Comparison of ENCODE assay signal across 12 cellular contexts in the genomic region with DNA sequence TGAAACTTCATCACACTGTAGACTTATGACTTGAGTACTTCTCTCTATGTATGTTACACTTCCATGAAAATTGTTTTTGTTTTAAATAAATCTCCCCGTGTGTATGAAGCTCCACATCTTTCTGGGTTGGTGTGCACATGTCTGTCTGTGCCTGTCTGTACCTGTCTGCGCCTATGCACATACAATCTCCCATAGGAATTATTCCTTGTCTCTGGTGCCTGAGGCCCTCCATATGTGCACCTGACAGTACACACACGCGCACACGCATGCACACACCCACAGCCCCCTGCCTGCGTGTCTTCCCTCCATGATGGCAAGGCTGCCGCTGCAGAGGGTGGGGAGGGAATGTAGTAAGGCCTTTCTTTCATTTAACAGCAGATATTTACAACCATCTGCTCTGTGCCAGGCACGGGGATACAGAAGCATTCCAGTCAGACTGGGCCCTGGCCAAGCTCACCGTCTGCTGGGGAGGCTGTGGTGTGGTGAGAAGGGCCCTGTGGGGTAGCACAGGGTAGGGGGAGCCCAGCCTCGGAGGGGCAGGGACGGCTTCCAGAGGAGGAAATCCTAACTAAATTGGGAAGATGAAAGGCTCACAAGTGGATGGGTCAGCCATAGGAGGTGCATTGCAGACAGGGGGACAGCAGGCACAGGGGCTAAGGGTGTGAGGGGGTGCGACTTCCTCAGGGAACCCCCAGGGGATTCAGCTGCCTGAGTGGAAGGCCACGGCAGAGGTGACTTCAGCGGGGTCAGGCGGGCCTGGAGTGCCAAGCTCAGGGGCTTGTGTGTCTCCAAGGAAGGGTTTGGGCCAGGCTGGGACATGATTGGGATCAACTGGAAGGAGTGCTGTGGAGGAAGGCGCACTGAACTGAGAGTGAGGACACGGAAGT. TPM values are rescaled to one million over a fixed set of nuclear protein-coding genes. Genes with fewer than 3 reads are reported as not detected.
DNase-seq lines count a peak whose midpoint lies in the region; ATAC-seq, FAIRE-seq and TF ChIP-seq lines count a peak whose summit lies in the region.
"Had no signal": no experiment of that assay in that cellular context is flagged by ENCODE, and none has a peak within 500 bp of the region (broad histone marks: within the 10 kb centered on the region; RNA-seq: fewer than 3 reads in every experiment).

No MANE protein-coding gene starts in this region.

- FAIRE-seq in H1 (lab: Jason Lieb, UNC) (no peak), HTR-8/SVneo (lab: Jason Lieb, UNC) (no peak)

- H3K18ac ChIP-seq in H1 (ENCODE audit: extremely low read depth, low read length) = peak overlapping the region; percentile 78

- H4K20me1 ChIP-seq in BLaER1 treated with 17β-estradiol and CSF1 and Interleukin-3, amounts not matched to agents 10 nM and 100 nM = no peaks in the 10 kb centered on the region
- peaks cover 0 to 1% of the 10 kb centered on the region in 2 experiments for H4K20me1 ChIP-seq in H1 (replicated peaks in 1 of 2; ENCODE audit: control insufficient read depth in 1 of 2, insufficient read depth in 2 of 2, low read length in 2 of 2)
- no peaks in the 10 kb centered on the region for H4K20me1 ChIP-seq in osteoblast (ENCODE audit: insufficient read depth, low read length)

- CTCF ChIA-PET in H1 (lab: Charles Lee; ENCODE audit: partially characterized antibody) = interaction anchor here (0.6 to 36.8 kb wide), 94 partner anchors 10 to 738 kb away, joined by 3 to 1250 read pairs (median 4); a partner anchor contains a TSS

- no peaks in the 10 kb centered on the region for H3K27me3 ChIP-seq in BLaER1 treated with 17β-estradiol and CSF1 and Interleukin-3, amounts not matched to agents 10 nM and 100 nM
- H3K27me3 ChIP-seq in H1 (replicated peaks in 1 of 4; ENCODE audit: control insufficient read depth in 3 of 4, extremely low read depth in 1 of 4, insufficient read depth in 3 of 4, low read length in 3 of 4) = peaks cover 0 to 13% (median 10%) of the 10 kb centered on the region in 4 experiments; a peak in 5 of 7 replicates
- no peaks in the 10 kb centered on the region for H3K27me3 ChIP-seq in osteoblast (ENCODE audit: insufficient read depth, low read length)

- H2BK12ac ChIP-seq in H1 (ENCODE audit: low read depth, low read length) = peak overlapping the region; percentile 80; the same call in 1 of the 2 replicates

- H3K4me1 ChIP-seq in BLaER1 treated with 17β-estradiol and CSF1 and Interleukin-3, amounts not matched to agents 10 nM and 100 nM = peaks cover 18 to 59% (median 46%) of the 10 kb centered on the region in 10 experiments
- H3K4me1 ChIP-seq in H1 (replicated peaks in 1 of 4; ENCODE audit: control insufficient read depth in 3 of 4, insufficient read depth in 4 of 4, low read length in 3 of 4) (peaks cover 0 to 8% (median 4%) of the 10 kb centered on the region in 4 experiments; a peak in 4 of 7 replicates), osteoblast (ENCODE audit: insufficient read depth, low read length) (peaks cover 10% of the 10 kb centered on the region)

- TF ChIP-seq RAD21 in H1 (IDR thresholded peaks at IDR 0.05 in 1 of 2, conservative IDR thresholded peaks at IDR 0.05 in 1 of 2; ENCODE audit: low read depth in 2 of 2, low read length in 2 of 2) = no peak

- H4K8ac ChIP-seq in H1 (ENCODE audit: extremely low read depth, insufficient read depth, low read length) = peak overlapping the region; percentile 6; the same call in 1 of the 2 replicates

- no peak for ATAC-seq in HG02642 (IDR thresholded peaks at IDR 0.05; ENCODE audit: poor library complexity, unreplicated experiment)
- no peak for ATAC-seq in GM19324 (IDR thresholded peaks at IDR 0.05; ENCODE audit: low FRiP score, unreplicated experiment)

- H3K23me2 ChIP-seq in H1 (ENCODE audit: low read depth, low read length) = peaks cover 8% of the 10 kb centered on the region; the same call in 1 of the 2 replicates

- peak overlapping the region; percentile 81; the same call in 1 of the 2 replicates for H2BK15ac ChIP-seq in H1 (ENCODE audit: low read length)

- H3K14ac ChIP-seq in H1 (ENCODE audit: insufficient read length) = no peak overlapping the region

- peak overlapping the region; percentile 60; the same call in 1 of the 2 replicates for H2BK5ac ChIP-seq in H1 (ENCODE audit: low read depth, low read length)

- H2BK120ac ChIP-seq in H1 (replicated peaks; ENCODE audit: low read depth, low read length) = no peak overlapping the region

- no peak overlapping the region for H2AK5ac ChIP-seq in H1 (ENCODE audit: low read depth, low read length)

- H3K4me3 ChIP-seq in BLaER1 treated with 17β-estradiol and CSF1 and Interleukin-3, amounts not matched to agents 10 nM and 100 nM = no peak overlapping the region
- H3K4me3 ChIP-seq in H1 (ENCODE audit: extremely low read depth in 1 of 4, insufficient read depth in 2 of 4, low read depth in 3 of 4, low read length in 4 of 4) = peak overlapping the region in 3 of 4 experiments; percentile 29 to 59 (median 42); a peak in 6 of 8 replicates
- H3K4me3 ChIP-seq in osteoblast (ENCODE audit: insufficient read depth, low read length) = peak overlapping the region; percentile 43

- DNase-seq in NCI-H226 (peak; percentile 55), H1 (ENCODE audit: low read depth in 1 of 2, low spot score in 2 of 2) (no peak), osteoblast (ENCODE audit: insufficient read length, low spot score, missing footprints) (peak; percentile 69), AML-193 (lab: John Stamatoyannopoulos, UW) (no peak), HTR-8/SVneo (ENCODE audit: insufficient read length, low spot score) (no peak)

- no peak overlapping the region for H3K56ac ChIP-seq in H1 (replicated peaks; ENCODE audit: insufficient read length, low read depth, low read length)

- H2AFZ ChIP-seq in H1 (ENCODE audit: low read length) (peak overlapping the region; percentile 87; the same call in 1 of the 2 replicates), osteoblast (ENCODE audit: low read length) (peak overlapping the region; percentile 76)

- POLR2A ChIA-PET in H1 (lab: Charles Lee; ENCODE audit: partially characterized antibody) = interaction anchor here (0.6 to 3.0 kb wide), 4 partner anchors 102 to 803 kb away, joined by 4 to 9 read pairs (median 8); a partner anchor contains a TSS

- peak overlapping the region; percentile 55; the same call in 1 of the 2 replicates for H2BK20ac ChIP-seq in H1 (ENCODE audit: low read length)

- no peak overlapping the region for H3K4ac ChIP-seq in H1 (replicated peaks; ENCODE audit: insufficient read length, low read depth, low read length)

- TF ChIP-seq EP300 in H1 (IDR thresholded peaks at IDR 0.05; ENCODE audit: borderline replicate concordance in 1 of 2, low read depth in 2 of 2, low read length in 2 of 2) = no peak

- no peaks in the 10 kb centered on the region for H3K79me2 ChIP-seq in H1 (ENCODE audit: control insufficient read depth in 1 of 2, insufficient read depth in 2 of 2, low read length in 2 of 2)
- H3K79me2 ChIP-seq in osteoblast (ENCODE audit: insufficient read depth, low read length) = no peaks in the 10 kb centered on the region

- H3K23ac ChIP-seq in H1 (ENCODE audit: insufficient read length) = no peak overlapping the region

- 0 out of 22 replicates have a peak overlapping the region, but pooled peaks of 1 of the 11 experiments have one; percentile 11 for H3K27ac ChIP-seq in BLaER1 treated with 17β-estradiol and CSF1 and Interleukin-3, amounts not matched to agents 10 nM and 100 nM
- H3K27ac ChIP-seq in H1 (ENCODE audit: low read depth, low read length) (no peak overlapping the region), osteoblast (ENCODE audit: low read depth, low read length) (no peak overlapping the region)

- TF ChIP-seq CTCF in H1 (IDR thresholded peaks at IDR 0.05; ENCODE audit: control extremely low read depth in 1 of 3, insufficient read depth in 1 of 3, low read depth in 1 of 3, low read length in 3 of 3) (no peak), osteoblast (IDR thresholded peaks at IDR 0.05; ENCODE audit: extremely low read depth, low read depth, low read length) (no peak)

- TF ChIP-seq POLR2A in H1 (IDR thresholded peaks at IDR 0.05; ENCODE audit: control extremely low read depth in 1 of 2, low read depth in 2 of 2, low read length in 2 of 2) = no peak

- H3K9me3 ChIP-seq in BLaER1 treated with 17β-estradiol and CSF1 and Interleukin-3, amounts not matched to agents 10 nM and 100 nM (replicated peaks in 1 of 11) = no peaks in the 10 kb centered on the region
- H3K9me3 ChIP-seq in H1 (ENCODE audit: insufficient read depth in 2 of 2, low read depth in 1 of 2, low read length in 1 of 2) (no peaks in the 10 kb centered on the region), osteoblast (ENCODE audit: low read depth, low read length) (no peaks in the 10 kb centered on the region)

- H3K79me1 ChIP-seq in H1 (ENCODE audit: low read depth, low read length) = no peaks in the 10 kb centered on the region

- H3K36me3 ChIP-seq in BLaER1 treated with 17β-estradiol and CSF1 and Interleukin-3, amounts not matched to agents 10 nM and 100 nM = no peaks in the 10 kb centered on the region
- H3K36me3 ChIP-seq in H1 (ENCODE audit: control insufficient read depth in 2 of 4, insufficient read depth in 4 of 4, low read length in 3 of 4) = no peaks in the 10 kb centered on the region
- H3K36me3 ChIP-seq in osteoblast (ENCODE audit: insufficient read depth, low read length) = no peaks in the 10 kb centered on the region

- WGBS in H1 (ENCODE audit: extremely low coverage in 1 of 2, insufficient coverage in 1 of 2, insufficient read length in 1 of 2, insufficient replicate concordance in 2 of 2, low coverage in 1 of 2, low lambda C conversion rate in 2 of 2, missing lambda C conversion rate in 1 of 2), 2 experiments = 84% methylated on average over 17 of the region's 17 CpGs; no CpG with 5 or more reads in 1 of the 2 experiments

- peak overlapping the region; percentile 90 for H4K91ac ChIP-seq in H1 (replicated peaks; ENCODE audit: insufficient read length, low read length)

- H4K5ac ChIP-seq in H1 (ENCODE audit: insufficient read length, low read depth, low read length) = no peak overlapping the region

- H3K4me2 ChIP-seq in BLaER1 treated with 17β-estradiol and CSF1 and Interleukin-3, amounts not matched to agents 10 nM and 100 nM = peak overlapping the region; percentile 54 to 89 (median 68); a peak in 21 of 22 replicates
- H3K4me2 ChIP-seq in H1 (ENCODE audit: insufficient read depth in 1 of 2, low read depth in 2 of 2, low read length in 2 of 2) (peak overlapping the region; percentile 14 to 72), osteoblast (ENCODE audit: insufficient read depth, low read length) (peak overlapping the region; percentile 70)

- H3K9ac ChIP-seq in BLaER1 treated with 17β-estradiol and CSF1 and Interleukin-3, amounts not matched to agents 10 nM and 100 nM = peak overlapping the region in 8 of 11 experiments; percentile 7 to 53 (median 34); a peak in 7 of 22 replicates
- no peak overlapping the region for H3K9ac ChIP-seq in H1 (replicated peaks in 1 of 4; ENCODE audit: extremely low read depth in 1 of 4, low read depth in 3 of 4, low read length in 3 of 4)

RNA-seq across cellular contexts. Expression of a gene that starts 26.1 kb away (rescaled TPM):
- 283 and 290 TPM in 2 replicates for total RNA-seq in H1 (2021; fragmentation: NEBNext Ultra II Directional; extraction: Animal tissue kit (Norgen Biotek cat#: 25700))
- polyA plus RNA-seq in H1 (2011; rRNA removed) = 280 and 311 TPM in 2 replicates
- polyA plus RNA-seq in H1 (2011; cell fraction: cytosol; rRNA removed) = 279 TPM
- polyA plus RNA-seq in H1 (2011; cell fraction: nucleus; rRNA removed) = 247 TPM
- polyA plus RNA-seq in H1 (2012, experiment 1 of 2) = 299 to 366 TPM (median 352 TPM) in 4 replicates
- 463 TPM for polyA plus RNA-seq in H1 (2012, experiment 2 of 2)
- 311 TPM for polyA plus RNA-seq in H1 (2013, experiment 1 of 2)
- polyA plus RNA-seq in H1 (2013, experiment 2 of 2) = 291 TPM
- 235 and 239 TPM in 2 replicates for polyA minus RNA-seq in H1 (2011; rRNA and poly(A)+ RNA removed)
- polyA minus RNA-seq in H1 (2011; cell fraction: cytosol; rRNA and poly(A)+ RNA removed) = 185 TPM
- polyA minus RNA-seq in H1 (2011; cell fraction: nucleus; rRNA and poly(A)+ RNA removed) = 128 TPM
- 2.9 and 5.1 TPM in 2 replicates for total RNA-seq in osteoblast
- total RNA-seq: CD4-positive, CD25-positive, alpha-beta regulatory T cell had no signal

RNA-seq across cellular contexts. Expression of a gene that starts 30.0 kb away (rescaled TPM):
- not detected in 2 replicates for total RNA-seq in H1 (2021; fragmentation: NEBNext Ultra II Directional; extraction: Animal tissue kit (Norgen Biotek cat#: 25700))
- not detected in 2 replicates for polyA plus RNA-seq in H1 (2011; rRNA removed)
- polyA plus RNA-seq in H1 (2011; cell fraction: cytosol; rRNA removed) = not detected
- not detected for polyA plus RNA-seq in H1 (2011; cell fraction: nucleus; rRNA removed)
- polyA plus RNA-seq in H1 (2012, experiment 1 of 2) = not detected in 4 replicates
- polyA plus RNA-seq in H1 (2012, experiment 2 of 2) = not detected
- not detected for polyA plus RNA-seq in H1 (2013, experiment 1 of 2)
- not detected for polyA plus RNA-seq in H1 (2013, experiment 2 of 2)
- polyA minus RNA-seq in H1 (2011; rRNA and poly(A)+ RNA removed) = not detected in 2 replicates
- polyA minus RNA-seq in H1 (2011; cell fraction: cytosol; rRNA and poly(A)+ RNA removed) = not detected
- not detected for polyA minus RNA-seq in H1 (2011; cell fraction: nucleus; rRNA and poly(A)+ RNA removed)
- total RNA-seq in osteoblast = not detected in 2 replicates
- total RNA-seq: activated CD8-positive, alpha-beta T cell treated with anti-CD3 and anti-CD28 coated beads for 36 hours; CD4-positive, CD25-positive, alpha-beta regulatory T cell; left lobe of liver; NCI-H460 had no signal
- polyA plus RNA-seq: CD4-positive, CD25-positive, alpha-beta regulatory T cell had no signal

RNA-seq across cellular contexts. Expression of a gene that starts 44.6 kb away (rescaled TPM):
- not detected in 2 replicates for total RNA-seq in H1 (2021; fragmentation: NEBNext Ultra II Directional; extraction: Animal tissue kit (Norgen Biotek cat#: 25700))
- not detected in 2 replicates for polyA plus RNA-seq in H1 (2011; rRNA removed)
- not detected for polyA plus RNA-seq in H1 (2011; cell fraction: cytosol; rRNA removed)
- polyA plus RNA-seq in H1 (2011; cell fraction: nucleus; rRNA removed) = not detected
- polyA plus RNA-seq in H1 (2012, experiment 1 of 2) = not detected in 4 replicates
- polyA plus RNA-seq in H1 (2012, experiment 2 of 2) = not detected
- polyA plus RNA-seq in H1 (2013, experiment 1 of 2) = not detected
- not detected for polyA plus RNA-seq in H1 (2013, experiment 2 of 2)
- polyA minus RNA-seq in H1 (2011; rRNA and poly(A)+ RNA removed) = not detected in 2 replicates
- not detected for polyA minus RNA-seq in H1 (2011; cell fraction: cytosol; rRNA and poly(A)+ RNA removed)
- polyA minus RNA-seq in H1 (2011; cell fraction: nucleus; rRNA and poly(A)+ RNA removed) = not detected
- not detected in 2 replicates for total RNA-seq in osteoblast
- total RNA-seq: CD4-positive, CD25-positive, alpha-beta regulatory T cell; left lobe of liver; NCI-H460 had no signal
- polyA plus RNA-seq: CD4-positive, CD25-positive, alpha-beta regulatory T cell had no signal

Comparison
In these comparisons a context has a peak if more than half of its experiments do, and no peak if none do; other contexts are left out.
1. H3K4me3 ChIP-seq: peak in H1 (3 of 4) and osteoblast (single experiment); none in BLaER1 treated with 17β-estradiol and CSF1 and Interleukin-3, amounts not matched to agents 10 nM and 100 nM (0 of 10).
2. H3K9ac ChIP-seq: peak in BLaER1 treated with 17β-estradiol and CSF1 and Interleukin-3, amounts not matched to agents 10 nM and 100 nM (8 of 11); none in H1 (0 of 4).
3. DNase-seq: peak in NCI-H226 (single experiment) and osteoblast (single experiment); none in H1 (0 of 2), AML-193 (0 of 2) and HTR-8/SVneo (single experiment).
4. RNA of a gene that starts 26.1 kb away (total RNA-seq): 283 to 290 TPM in H1; 2.9 to 5.1 TPM in osteoblast; every median in the first group is over 10 times any median in the second.
5. Peak in every context shown above with its lines, with median percentiles within 50 percentile points of each other: H3K4me2 ChIP-seq.